1 cellular context compared by ENCODE assay signal in genomic region chr16:49026566-49026965, GRCh38.
TF ChIP-seq lines count a peak whose summit lies in the region.

No MANE protein-coding gene starts in this region.

TF ChIP-seq in H1, 55 proteins besides CTCF, POLR2A, EP300 and RAD21 (continued from another document):
- TF ChIP-seq TCF12 (IDR thresholded peaks at IDR 0.05; ENCODE audit: low read depth, low read length), result no peak
- no peak for TF ChIP-seq SAP30 (IDR thresholded peaks at IDR 0.05; ENCODE audit: insufficient read depth, insufficient replicate concordance, low read length)
- no peak for TF ChIP-seq POLR2AphosphoS5 (IDR thresholded peaks at IDR 0.05; ENCODE audit: low read depth, low read length)
- no peak for TF ChIP-seq USF2 (IDR thresholded peaks at IDR 0.05; ENCODE audit: low read length)
- TF ChIP-seq CBX5 (IDR thresholded peaks at IDR 0.05; ENCODE audit: low read depth, low read length), result no peak
- TF ChIP-seq SUZ12 (IDR thresholded peaks at IDR 0.05; ENCODE audit: low read length), result no peak
- TF ChIP-seq SIN3A (conservative IDR thresholded peaks at IDR 0.05 in 1 of 2, IDR thresholded peaks at IDR 0.05 in 1 of 2; ENCODE audit: low read depth in 1 of 2, low read length in 2 of 2), result no peak
- TF ChIP-seq PHF8 (conservative IDR thresholded peaks at IDR 0.05; ENCODE audit: low read depth, low read length), result no peak
- TF ChIP-seq, protein P1, sequence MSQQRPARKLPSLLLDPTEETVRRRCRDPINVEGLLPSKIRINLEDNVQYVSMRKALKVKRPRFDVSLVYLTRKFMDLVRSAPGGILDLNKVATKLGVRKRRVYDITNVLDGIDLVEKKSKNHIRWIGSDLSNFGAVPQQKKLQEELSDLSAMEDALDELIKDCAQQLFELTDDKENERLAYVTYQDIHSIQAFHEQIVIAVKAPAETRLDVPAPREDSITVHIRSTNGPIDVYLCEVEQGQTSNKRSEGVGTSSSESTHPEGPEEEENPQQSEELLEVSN (IDR thresholded peaks at IDR 0.05), result no peak
- TF ChIP-seq, protein P2, sequence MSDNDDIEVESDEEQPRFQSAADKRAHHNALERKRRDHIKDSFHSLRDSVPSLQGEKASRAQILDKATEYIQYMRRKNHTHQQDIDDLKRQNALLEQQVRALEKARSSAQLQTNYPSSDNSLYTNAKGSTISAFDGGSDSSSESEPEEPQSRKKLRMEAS (IDR thresholded peaks at IDR 0.05), result no peak
- TF ChIP-seq KDM4A (IDR thresholded peaks at IDR 0.05; ENCODE audit: low read depth, low read length, severe bottlenecking), result no peak
- no peak for TF ChIP-seq ATF2 (IDR thresholded peaks at IDR 0.05; ENCODE audit: low read length)
- no peak for TF ChIP-seq CREB1 (IDR thresholded peaks at IDR 0.05)
- TF ChIP-seq CEBPB (IDR thresholded peaks at IDR 0.05; ENCODE audit: low read depth, low read length), result no peak
- TF ChIP-seq ZNF274 (IDR thresholded peaks at IDR 0.05; ENCODE audit: borderline replicate concordance, extremely low read depth, low read length), result no peak
- no peak for TF ChIP-seq RFX5 (IDR thresholded peaks at IDR 0.05; ENCODE audit: borderline replicate concordance, low read depth, low read length)
- no peak for TF ChIP-seq HDAC2 (IDR thresholded peaks at IDR 0.05; ENCODE audit: borderline replicate concordance in 1 of 2, low read depth in 2 of 2, low read length in 2 of 2)
- TF ChIP-seq GABPA (IDR thresholded peaks at IDR 0.05; ENCODE audit: borderline replicate concordance, insufficient read depth, low read length), result no peak
